In the genomic region with DNA sequence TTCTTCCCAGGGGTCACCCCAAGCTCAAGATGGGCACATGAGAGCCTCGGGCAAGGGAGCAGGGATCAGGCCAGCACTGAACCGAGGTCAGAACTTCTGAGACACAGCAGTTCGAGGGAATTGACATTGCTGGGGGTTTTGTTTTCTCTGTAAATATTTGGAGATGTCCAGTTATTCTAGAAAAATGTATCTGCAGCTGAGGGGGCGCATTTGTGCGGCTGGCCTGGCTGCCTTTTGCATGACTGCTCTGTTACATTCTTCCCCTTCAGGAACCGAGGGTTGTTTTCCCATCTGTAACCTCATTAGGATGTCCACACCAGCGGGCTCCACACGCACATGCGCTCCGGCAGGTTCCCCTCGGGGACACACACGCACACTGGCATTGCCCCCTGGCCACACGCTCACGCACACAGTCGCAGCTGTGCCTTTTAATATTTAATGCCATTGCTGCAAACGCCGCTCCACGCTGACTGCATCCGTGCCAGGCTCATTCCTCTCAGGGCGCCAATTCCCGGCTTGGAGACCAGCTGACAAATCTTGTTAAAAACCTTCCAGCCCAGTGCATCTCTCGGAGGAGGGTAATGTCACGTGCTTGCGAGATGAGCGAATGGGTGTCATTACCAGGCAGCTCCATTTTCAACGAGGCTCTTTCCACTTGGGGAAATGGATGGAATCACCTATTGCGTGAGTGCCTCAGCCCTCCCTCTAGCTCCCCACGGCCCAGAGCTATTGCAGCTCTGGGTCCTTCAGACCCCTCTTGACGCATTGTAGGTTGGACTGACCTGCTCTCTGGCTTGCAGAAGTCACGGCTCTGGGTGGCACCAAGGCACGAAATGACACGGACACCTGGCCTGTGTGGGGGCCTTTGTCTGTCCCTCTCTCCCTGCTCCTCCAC, we compare ENCODE assay signal across 8 cellular contexts. TPM values are rescaled to one million over a fixed set of nuclear protein-coding genes. Genes with fewer than 3 reads are reported as not detected.
DNase-seq lines count a peak whose midpoint lies in the region; ATAC-seq and TF ChIP-seq lines count a peak whose summit lies in the region.

No MANE protein-coding gene starts in this region.

- DNase-seq in activated CD8-positive, alpha-beta T cell treated with anti-CD3 and anti-CD28 coated beads for 36 hours: peak; percentile 58
- DNase-seq in fibroblast of villous mesenchyme (ENCODE audit: low read depth) (peak; percentile 96), prostate gland (ENCODE audit: low spot score) (no peak), SIG-M5 treated with dmso at 0.1 percent for 504 hours (lab: John Stamatoyannopoulos, UW; ENCODE audit: unreplicated experiment) (no peak)

- H3K9me3 ChIP-seq in prostate gland: no peaks in the 10 kb centered on the region

- H3K9me3 Mint-ChIP-seq in activated CD8-positive, alpha-beta T cell treated with anti-CD3 and anti-CD28 coated beads for 36 hours: no peaks in the 10 kb centered on the region

- H3K4me3 ChIP-seq in fibroblast of villous mesenchyme (ENCODE audit: low read depth, low read length) (no peak overlapping the region), prostate gland (no peak overlapping the region)

- TF ChIP-seq POLR2A in GM18505 (IDR thresholded peaks at IDR 0.05; ENCODE audit: borderline replicate concordance, extremely low read depth, insufficient read depth, insufficient read length) (peak; percentile 58), prostate gland (IDR thresholded peaks at IDR 0.05) (no peak)

- H3K27me3 Mint-ChIP-seq in activated CD8-positive, alpha-beta T cell treated with anti-CD3 and anti-CD28 coated beads for 36 hours: no peaks in the 10 kb centered on the region

- CTCF ChIA-PET in activated CD8-positive, alpha-beta T cell treated with anti-CD3 and anti-CD28 coated beads for 36 hours (lab: Charles Lee): interaction anchor here (0.8 to 22.4 kb wide), 9 partner anchors 10 to 194 kb away, joined by 3 to 336 read pairs (median 3); a partner anchor contains a TSS

- no peak for TF ChIP-seq CTCF in activated CD8-positive, alpha-beta T cell treated with anti-CD3 and anti-CD28 coated beads for 36 hours (IDR thresholded peaks at IDR 0.05)
- TF ChIP-seq CTCF in fibroblast of villous mesenchyme (IDR thresholded peaks at IDR 0.05; ENCODE audit: insufficient read depth, low read depth, low read length): no peak
- no peak for TF ChIP-seq CTCF in prostate gland (IDR thresholded peaks at IDR 0.05)

- H3K36me3 Mint-ChIP-seq in activated CD8-positive, alpha-beta T cell treated with anti-CD3 and anti-CD28 coated beads for 36 hours (ENCODE audit: low read depth): peaks cover 74% of the 10 kb centered on the region

- POLR2A ChIA-PET in activated CD8-positive, alpha-beta T cell treated with anti-CD3 and anti-CD28 coated beads for 36 hours (lab: Charles Lee): interaction anchor here (0.8 to 22.7 kb wide), 10 partner anchors 9 to 333 kb away, joined by 3 to 787 read pairs (median 6); a partner anchor contains a TSS

- peaks cover 7% of the 10 kb centered on the region for H3K4me1 ChIP-seq in prostate gland (replicated peaks)

- peak overlapping the region; percentile 54 for H3K4me3 Mint-ChIP-seq in activated CD8-positive, alpha-beta T cell treated with anti-CD3 and anti-CD28 coated beads for 36 hours

- no peak for ATAC-seq in GM18505 (IDR thresholded peaks at IDR 0.05; ENCODE audit: unreplicated experiment)
- peak; percentile 12 for ATAC-seq in activated CD8-positive, alpha-beta T cell treated with anti-CD3 and anti-CD28 coated beads for 36 hours
- no peak for ATAC-seq in HG03045 (IDR thresholded peaks at IDR 0.05; ENCODE audit: unreplicated experiment)
- ATAC-seq in GM19023 (IDR thresholded peaks at IDR 0.05; ENCODE audit: unreplicated experiment): no peak
- ATAC-seq in HG02885 (IDR thresholded peaks at IDR 0.05; ENCODE audit: poor library complexity, unreplicated experiment): no peak

- WGBS in prostate gland: 55% methylated on average over 32 of the region's 32 CpGs

- H3K27me3 ChIP-seq in prostate gland (replicated peaks; ENCODE audit: insufficient read depth): no peaks in the 10 kb centered on the region

- peak overlapping the region; percentile 88 for H3K27ac Mint-ChIP-seq in activated CD8-positive, alpha-beta T cell treated with anti-CD3 and anti-CD28 coated beads for 36 hours

- peaks cover 99% of the 10 kb centered on the region for H3K4me1 Mint-ChIP-seq in activated CD8-positive, alpha-beta T cell treated with anti-CD3 and anti-CD28 coated beads for 36 hours (ENCODE audit: low read depth)

- H3K27ac ChIP-seq in prostate gland: peak overlapping the region; percentile 26 to 31

- intact Hi-C loops in activated CD8-positive, alpha-beta T cell treated with anti-CD3 and anti-CD28 coated beads for 36 hours (cut with micrococcal nuclease): no loop called here
- intact Hi-C loops in prostate gland (cut with DNase I): no loop called here

- no peaks in the 10 kb centered on the region for H3K36me3 ChIP-seq in prostate gland

RNA-seq across cellular contexts. Expression of a gene that starts 13.2 kb away (rescaled TPM):
- 100 to 1,000 TPM; 297 to 302 TPM for total RNA-seq in activated CD8-positive, alpha-beta T cell treated with anti-CD3 and anti-CD28 coated beads for 36 hours
- total RNA-seq in fibroblast of villous mesenchyme (not detected in 2 replicates), prostate gland (under 1 TPM in 1 of 2 donors, not detected in 1; 0.40 TPM)

RNA-seq across cellular contexts. Expression of a gene that starts 50.7 kb away (rescaled TPM):
- 1 to 10 TPM; 5.8 to 6.3 TPM for total RNA-seq in activated CD8-positive, alpha-beta T cell treated with anti-CD3 and anti-CD28 coated beads for 36 hours
- total RNA-seq in fibroblast of villous mesenchyme (not detected in 2 replicates), prostate gland (10 to 100 TPM; 51.3 to 56.1 TPM)

Comparison
In these comparisons a context has a peak if more than half of its experiments do, and no peak if none do; other contexts are left out.
1. DNase-seq: peak in activated CD8-positive, alpha-beta T cell treated with anti-CD3 and anti-CD28 coated beads for 36 hours (single experiment) and fibroblast of villous mesenchyme (single experiment); none in prostate gland (single experiment) and SIG-M5 treated with dmso at 0.1 percent for 504 hours (single experiment).
2. RNA of a gene that starts 13.2 kb away (total RNA-seq): 297 to 302 TPM in activated CD8-positive, alpha-beta T cell treated with anti-CD3 and anti-CD28 coated beads for 36 hours; 0.40 TPM in prostate gland and not detected in fibroblast of villous mesenchyme; every median in the first group is over 100 times any median in the second.
3. RNA of a gene that starts 50.7 kb away (total RNA-seq): 51.3 to 56.1 TPM in prostate gland; 5.8 to 6.3 TPM in activated CD8-positive, alpha-beta T cell treated with anti-CD3 and anti-CD28 coated beads for 36 hours and not detected in fibroblast of villous mesenchyme; every median in the first group is over 4 times any median in the second.